ENCODE assay signal across 8 cellular contexts in the genomic region with DNA sequence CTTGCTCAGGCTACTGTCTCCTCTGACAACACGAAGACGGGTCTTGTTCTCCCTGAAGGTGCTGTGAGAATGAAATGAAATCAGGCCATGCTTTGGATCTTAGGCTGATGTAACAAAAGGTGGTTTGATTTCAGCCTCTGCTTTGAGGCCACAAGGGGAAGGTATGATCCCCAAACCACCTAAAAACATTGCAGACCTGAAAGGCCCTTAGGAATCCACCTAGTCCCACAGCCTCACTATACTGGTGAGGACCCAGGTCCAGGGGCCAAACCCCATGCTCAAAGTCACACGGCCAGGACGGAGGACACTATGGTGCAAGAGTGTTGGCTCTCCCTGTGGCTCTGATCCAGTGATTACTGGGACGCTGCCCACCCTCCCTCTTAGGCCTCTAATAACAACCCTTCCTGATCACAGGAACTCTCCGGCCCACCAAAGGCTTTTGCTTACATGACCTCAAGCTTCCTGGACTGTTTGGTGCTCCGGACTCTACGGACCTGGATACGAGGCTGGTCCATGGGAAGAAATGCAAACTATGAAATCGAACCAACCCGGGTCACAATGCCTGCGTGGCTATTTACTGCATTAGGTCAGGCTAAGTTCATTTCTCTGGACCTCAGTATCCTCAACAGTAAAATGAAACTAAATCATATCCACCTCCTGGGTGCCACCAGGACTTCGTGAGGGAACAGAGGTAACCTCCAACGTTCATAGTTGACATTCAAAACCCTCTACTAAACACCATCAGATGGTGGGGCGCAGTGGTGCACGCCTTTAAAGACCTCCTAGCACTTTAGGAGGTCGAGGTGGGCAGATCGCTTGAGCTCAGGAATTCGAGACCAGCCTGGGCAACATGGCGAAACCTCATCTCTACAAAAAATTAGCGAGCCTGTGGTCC. TPM values are rescaled to one million over a fixed set of nuclear protein-coding genes. Genes with fewer than 3 reads are reported as not detected.
DNase-seq lines count a peak whose midpoint lies in the region; ATAC-seq, FAIRE-seq and TF ChIP-seq lines count a peak whose summit lies in the region.

No MANE protein-coding gene starts in this region.

- H3K4me1 ChIP-seq in keratinocyte (ENCODE audit: control insufficient read depth, extremely low read depth, insufficient read depth, low read length) (peaks cover 40% of the 10 kb centered on the region), thyroid gland (peaks cover 32 to 58% of the 10 kb centered on the region in 2 donors)

- H3K79me2 ChIP-seq in keratinocyte (ENCODE audit: control insufficient read depth, insufficient read depth, low read length): peaks cover 59% of the 10 kb centered on the region

- H3K4me1 Mint-ChIP-seq in activated CD4-positive, alpha-beta T cell treated with anti-CD3 and anti-CD28 coated beads, Interleukin-2, amount 10 ng/mL, durations not matched to agents 7 days and 5 days: peaks cover 63% of the 10 kb centered on the region
- H3K4me1 Mint-ChIP-seq in activated naive CD8-positive, alpha-beta T cell treated with anti-CD3 and anti-CD28 coated beads, Interleukin-2, amount 10 ng/mL, durations not matched to agents 7 days and 5 days: peaks cover 47% of the 10 kb centered on the region

- no peak for FAIRE-seq in keratinocyte (lab: Jason Lieb, UNC)

- H4K20me1 ChIP-seq in keratinocyte (ENCODE audit: control insufficient read depth, extremely low read depth, insufficient read depth, low read length): no peaks in the 10 kb centered on the region

- TF ChIP-seq CTCF in keratinocyte (optimal IDR thresholded peaks at IDR 0.05 in 1 of 3, IDR thresholded peaks at IDR 0.05 in 1 of 3, conservative IDR thresholded peaks at IDR 0.05 in 1 of 3; ENCODE audit: extremely low read depth in 1 of 3, insufficient read depth in 2 of 3, low read length in 3 of 3) (no peak), thyroid gland (IDR thresholded peaks at IDR 0.05) (no peak)

- no peak for ATAC-seq in activated naive CD8-positive, alpha-beta T cell treated with anti-CD3 and anti-CD28 coated beads, Interleukin-2, amount 10 ng/mL, durations not matched to agents 7 days and 5 days (ENCODE audit: low read depth)
- no peak for ATAC-seq in GM18502 (IDR thresholded peaks at IDR 0.05; ENCODE audit: poor library complexity, unreplicated experiment)

- no peak overlapping the region for H2AFZ ChIP-seq in keratinocyte (ENCODE audit: control insufficient read depth, low read length)

- TF ChIP-seq POLR2A in thyroid gland (IDR thresholded peaks at IDR 0.05): no peak

- H3K27me3 ChIP-seq in keratinocyte (ENCODE audit: control insufficient read depth, extremely low read depth, insufficient read depth, low read length): no peaks in the 10 kb centered on the region
- H3K27me3 ChIP-seq in thyroid gland: no peaks in the 10 kb centered on the region

- H3K27ac Mint-ChIP-seq in activated CD4-positive, alpha-beta T cell treated with anti-CD3 and anti-CD28 coated beads, Interleukin-2, amount 10 ng/mL, durations not matched to agents 7 days and 5 days: peak overlapping the region; percentile 98
- peak overlapping the region; percentile 96 for H3K27ac Mint-ChIP-seq in activated naive CD8-positive, alpha-beta T cell treated with anti-CD3 and anti-CD28 coated beads, Interleukin-2, amount 10 ng/mL, durations not matched to agents 7 days and 5 days

- peaks cover 52% of the 10 kb centered on the region for H3K36me3 Mint-ChIP-seq in activated CD4-positive, alpha-beta T cell treated with anti-CD3 and anti-CD28 coated beads, Interleukin-2, amount 10 ng/mL, durations not matched to agents 7 days and 5 days (ENCODE audit: low read depth)
- H3K36me3 Mint-ChIP-seq in activated naive CD8-positive, alpha-beta T cell treated with anti-CD3 and anti-CD28 coated beads, Interleukin-2, amount 10 ng/mL, durations not matched to agents 7 days and 5 days: peaks cover 42% of the 10 kb centered on the region

- peaks cover 6% of the 10 kb centered on the region for H3K9me3 Mint-ChIP-seq in activated CD4-positive, alpha-beta T cell treated with anti-CD3 and anti-CD28 coated beads, Interleukin-2, amount 10 ng/mL, durations not matched to agents 7 days and 5 days
- no peaks in the 10 kb centered on the region for H3K9me3 Mint-ChIP-seq in activated naive CD8-positive, alpha-beta T cell treated with anti-CD3 and anti-CD28 coated beads, Interleukin-2, amount 10 ng/mL, durations not matched to agents 7 days and 5 days

- intact Hi-C loops in thyroid gland (cut with DNase I): no loop called here

- H3K27ac ChIP-seq in keratinocyte (ENCODE audit: control insufficient read depth, insufficient read depth, low read length) (peak overlapping the region; percentile 93), thyroid gland (peak overlapping the region; percentile 12 to 96 (median 87))

- peak overlapping the region; percentile 99 for H3K4me3 Mint-ChIP-seq in activated CD4-positive, alpha-beta T cell treated with anti-CD3 and anti-CD28 coated beads, Interleukin-2, amount 10 ng/mL, durations not matched to agents 7 days and 5 days
- peak overlapping the region; percentile 88 for H3K4me3 Mint-ChIP-seq in activated naive CD8-positive, alpha-beta T cell treated with anti-CD3 and anti-CD28 coated beads, Interleukin-2, amount 10 ng/mL, durations not matched to agents 7 days and 5 days

- H3K9me3 ChIP-seq in keratinocyte (ENCODE audit: control insufficient read depth, low read depth, low read length): no peaks in the 10 kb centered on the region
- H3K9me3 ChIP-seq in thyroid gland: no peaks in the 10 kb centered on the region

- H3K4me3 ChIP-seq in keratinocyte (ENCODE audit: control insufficient read depth in 2 of 3, extremely low read depth in 1 of 3, insufficient read depth in 2 of 3, low read depth in 1 of 3, low read length in 3 of 3) (peak overlapping the region; percentile 85 to 97 (median 93)), thyroid gland (replicated peaks in 1 of 3) (peak overlapping the region in 2 of 3 donors; percentile 72 to 75)

- H3K36me3 ChIP-seq in keratinocyte (ENCODE audit: control insufficient read depth in 2 of 2, extremely low read depth in 1 of 2, insufficient read depth in 2 of 2, low read length in 2 of 2) (peaks cover 5 to 33% of the 10 kb centered on the region in 2 experiments), thyroid gland (peaks cover under 1 to 6% of the 10 kb centered on the region in 2 donors)

- dilution Hi-C loops in keratinocyte (cut with MboI; ENCODE audit: extremely low pct_ligation_motif_present, low sequenced_read_pairs): no loop called here

- DNase-seq in activated CD4-positive, alpha-beta T cell treated with anti-CD3 and anti-CD28 coated beads, Interleukin-2, amount 10 ng/mL, durations not matched to agents 7 days and 5 days: no peak
- no peak for DNase-seq in activated CD4-positive, alpha-beta T cell treated with anti-CD3 and anti-CD28 coated beads for 48 hours
- DNase-seq in activated naive CD8-positive, alpha-beta T cell treated with anti-CD3 and anti-CD28 coated beads, Interleukin-2, amount 10 ng/mL, durations not matched to agents 7 days and 5 days: no peak
- DNase-seq in keratinocyte (ENCODE audit: low read depth, low spot score) (no peak), thyroid gland (peak; percentile 45 to 49), DMS53 treated with DMSO at 0.1 percent for 48 hours (lab: John Stamatoyannopoulos, UW; ENCODE audit: unreplicated experiment) (no peak), LoVo (ENCODE audit: low spot score) (no peak)

- POLR2A ChIA-PET in activated CD4-positive, alpha-beta T cell treated with anti-CD3 and anti-CD28 coated beads, Interleukin-2, amount 10 ng/mL, durations not matched to agents 7 days and 5 days (lab: Charles Lee): interaction anchor here (0.6 to 0.7 kb wide), 3 partner anchors 21 to 66 kb away, joined by 3 to 13 read pairs (median 4); no protein-coding TSS in a partner anchor
- POLR2A ChIA-PET in activated naive CD8-positive, alpha-beta T cell treated with anti-CD3 and anti-CD28 coated beads, Interleukin-2, amount 10 ng/mL, durations not matched to agents 7 days and 5 days (lab: Charles Lee): interaction anchor here (0.6 to 2.3 kb wide), 8 partner anchors 8 to 835 kb away, joined by 3 to 18 read pairs (median 4); a partner anchor contains a TSS

- no peaks in the 10 kb centered on the region for H3K27me3 Mint-ChIP-seq in activated CD4-positive, alpha-beta T cell treated with anti-CD3 and anti-CD28 coated beads, Interleukin-2, amount 10 ng/mL, durations not matched to agents 7 days and 5 days
- H3K27me3 Mint-ChIP-seq in activated naive CD8-positive, alpha-beta T cell treated with anti-CD3 and anti-CD28 coated beads, Interleukin-2, amount 10 ng/mL, durations not matched to agents 7 days and 5 days: no peaks in the 10 kb centered on the region

- WGBS in thyroid gland, 2 donors: 56 to 66% methylated on average over 21 of the region's 21 CpGs

- no peaks in the 10 kb centered on the region for H3K9me1 ChIP-seq in keratinocyte (ENCODE audit: control insufficient read depth, extremely low read depth, insufficient read depth, low read length)

- peak overlapping the region; percentile 97 for H3K9ac ChIP-seq in keratinocyte (ENCODE audit: control insufficient read depth, extremely low read depth, insufficient read depth, low read length)

- CTCF ChIA-PET in activated CD4-positive, alpha-beta T cell treated with anti-CD3 and anti-CD28 coated beads, Interleukin-2, amount 10 ng/mL, durations not matched to agents 7 days and 5 days (lab: Charles Lee): interaction anchor here (0.6 to 1.6 kb wide), 4 partner anchors 11 to 555 kb away, joined by 3 to 8 read pairs (median 4); no protein-coding TSS in a partner anchor

- peak overlapping the region; percentile 97 for H3K4me2 ChIP-seq in keratinocyte (ENCODE audit: control insufficient read depth, extremely low read depth, insufficient read depth, low read depth, low read length)

RNA-seq across cellular contexts. Expression of a gene that starts 1.5 kb away (rescaled TPM):
- 100 to 1,000 TPM; 168 to 193 TPM for total RNA-seq in activated CD4-positive, alpha-beta T cell treated with anti-CD3 and anti-CD28 coated beads, Interleukin-2, amount 10 ng/mL, durations not matched to agents 7 days and 5 days
- 100 to 1,000 TPM; 139 to 141 TPM for total RNA-seq in activated naive CD8-positive, alpha-beta T cell treated with anti-CD3 and anti-CD28 coated beads, Interleukin-2, amount 10 ng/mL, durations not matched to agents 7 days and 5 days
- polyA plus RNA-seq in keratinocyte: 35.0 to 98.7 TPM (median 60.3 TPM) in 3 replicates
- 138 TPM for polyA plus RNA-seq in keratinocyte (2011; ENCODE audit: low read depth)
- polyA plus RNA-seq in keratinocyte (2011; cell fraction: cytosol; rRNA removed): 45.1 and 67.0 TPM in 2 replicates
- polyA plus RNA-seq in keratinocyte (2011; cell fraction: nucleus; rRNA removed): 75.6 and 97.0 TPM in 2 replicates
- 38.6 and 67.5 TPM in 2 replicates for polyA plus RNA-seq in keratinocyte (2012; ENCODE audit: low replicate concordance)
- polyA minus RNA-seq in keratinocyte: 48.1 to 70.4 TPM (median 59.6 TPM) in 3 replicates
- polyA minus RNA-seq in keratinocyte (2011; cell fraction: cytosol; rRNA and poly(A)+ RNA removed): 55.8 TPM
- polyA minus RNA-seq in keratinocyte (2011; cell fraction: nucleus; rRNA and poly(A)+ RNA removed): 58.3 and 90.5 TPM in 2 replicates
- total RNA-seq in thyroid gland: 10 to 100 TPM; 23.9 to 41.8 (median 32.7) TPM

RNA-seq across cellular contexts. Expression of a gene that starts 48.5 kb away (rescaled TPM):
- 10 to 100 TPM; 16.9 to 19.8 TPM for total RNA-seq in activated CD4-positive, alpha-beta T cell treated with anti-CD3 and anti-CD28 coated beads, Interleukin-2, amount 10 ng/mL, durations not matched to agents 7 days and 5 days
- total RNA-seq in activated naive CD8-positive, alpha-beta T cell treated with anti-CD3 and anti-CD28 coated beads, Interleukin-2, amount 10 ng/mL, durations not matched to agents 7 days and 5 days: 10 to 100 TPM; 16.4 TPM
- 7.2 to 11.6 TPM (median 8.3 TPM) in 3 replicates for polyA plus RNA-seq in keratinocyte
- polyA plus RNA-seq in keratinocyte (2011; ENCODE audit: low read depth): 23.9 TPM
- polyA plus RNA-seq in keratinocyte (2011; cell fraction: cytosol; rRNA removed): 4.6 and 7.5 TPM in 2 replicates
- polyA plus RNA-seq in keratinocyte (2011; cell fraction: nucleus; rRNA removed): 8.7 and 13.9 TPM in 2 replicates
- 12.0 and 13.5 TPM in 2 replicates for polyA plus RNA-seq in keratinocyte (2012; ENCODE audit: low replicate concordance)
- 1.7 to 3.9 TPM (median 3.0 TPM) in 3 replicates for polyA minus RNA-seq in keratinocyte
- 2.3 TPM for polyA minus RNA-seq in keratinocyte (2011; cell fraction: cytosol; rRNA and poly(A)+ RNA removed)
- polyA minus RNA-seq in keratinocyte (2011; cell fraction: nucleus; rRNA and poly(A)+ RNA removed): 3.3 and 4.3 TPM in 2 replicates
- total RNA-seq in thyroid gland: 10 to 100 TPM; 13.2 to 18.3 (median 17.5) TPM

Comparison
In these comparisons a context has a peak if more than half of its experiments do, and no peak if none do; other contexts are left out.
1. DNase-seq: peak in thyroid gland (2 of 2); none in activated CD4-positive, alpha-beta T cell treated with anti-CD3 and anti-CD28 coated beads, Interleukin-2, amount 10 ng/mL, durations not matched to agents 7 days and 5 days (single experiment), activated CD4-positive, alpha-beta T cell treated with anti-CD3 and anti-CD28 coated beads for 48 hours (single experiment), activated naive CD8-positive, alpha-beta T cell treated with anti-CD3 and anti-CD28 coated beads, Interleukin-2, amount 10 ng/mL, durations not matched to agents 7 days and 5 days (single experiment), keratinocyte (single experiment), DMS53 treated with DMSO at 0.1 percent for 48 hours (single experiment) and LoVo (single experiment).